Comparison of ENCODE assay signal across 8 cellular contexts in genomic region chr16:19717781-19718623, GRCh38.
DNase-seq lines count a peak whose midpoint lies in the region; ATAC-seq lines count a peak whose summit lies in the region.

Gene IQCK (plus strand): TSS chr16:19718271. CDS start chr16:19718307, 36 bp downstream.
Gene KNOP1 (minus strand): TSS chr16:19718227. CDS start chr16:19715035, 3,192 bp downstream.

- H3K9me3 Mint-ChIP-seq in central memory CD8-positive, alpha-beta T cell, result no peaks in the 10 kb centered on the region

- peaks cover 23% of the 10 kb centered on the region for H3K36me3 Mint-ChIP-seq in central memory CD8-positive, alpha-beta T cell (ENCODE audit: insufficient read depth)

- H3K27ac Mint-ChIP-seq in central memory CD8-positive, alpha-beta T cell (ENCODE audit: low read depth), result peak within 1 kb of the TSS; percentile 80

- peak within 1 kb of the TSS; percentile 95 for H3K4me3 Mint-ChIP-seq in central memory CD8-positive, alpha-beta T cell

- ATAC-seq in GM18867 (IDR thresholded peaks at IDR 0.05; ENCODE audit: unreplicated experiment) (peak; percentile 96), HG03095 (IDR thresholded peaks at IDR 0.05; ENCODE audit: unreplicated experiment) (peak; percentile 96)
- ATAC-seq in central memory CD8-positive, alpha-beta T cell (replicated peaks; ENCODE audit: extremely low read depth, poor library complexity, severe bottlenecking), result peak; percentile 96

- H3K4me1 Mint-ChIP-seq in central memory CD8-positive, alpha-beta T cell, result peaks cover 24% of the 10 kb centered on the region

- DNase-seq in AG08396 (ENCODE audit: low spot score) (peak; percentile 96), NCI-H2196 (lab: John Stamatoyannopoulos, UW; ENCODE audit: unreplicated experiment) (peak; percentile 90), iris pigment epithelial cell (ENCODE audit: low read depth) (peak; percentile 94)
- peak; percentile 80 for DNase-seq in activated CD4-positive, CD25-positive, alpha-beta regulatory T cell treated with anti-CD3 and anti-CD28 coated beads, Interleukin-2, amount 50 U/mL, for 16 hours (ENCODE audit: low read depth, low spot score)
- DNase-seq in central memory CD8-positive, alpha-beta T cell (ENCODE audit: low spot score in 2 of 2), result peak; percentile 69 to 72
- DNase-seq in stimulated activated CD4-positive, alpha-beta T cell treated with anti-CD3 and anti-CD28 coated beads, Interleukin-12 subunit alpha, Interleukin-12 subunit beta, amount 100 ng/mL, for 24 hours (ENCODE audit: low read depth in 2 of 2), result peak; percentile 81 to 84

- no peaks in the 10 kb centered on the region for H3K27me3 Mint-ChIP-seq in central memory CD8-positive, alpha-beta T cell

Comparison
In these comparisons a context has a peak if more than half of its experiments do, and no peak if none do; other contexts are left out.
1. Peak in every context shown above with its lines: DNase-seq and ATAC-seq.